27 cellular contexts compared by ENCODE assay signal in genomic region chr2:20852139-20852538, GRCh38.
"Had no signal": no experiment of that assay in that cellular context is flagged by ENCODE, and none has a peak within 500 bp of the region (broad histone marks: within the 10 kb centered on the region; RNA-seq: fewer than 3 reads in every experiment).

No MANE protein-coding gene starts in this region.

- H3K27ac ChIP-seq: adrenal gland, body of pancreas had no signal

- H3K27me3 ChIP-seq: adrenal gland, body of pancreas had no signal

- DNase-seq: activated CD4-positive, alpha-beta memory T cell treated with anti-CD3 and anti-CD28 coated beads for 36 hours; activated CD4-positive, alpha-beta T cell treated with anti-CD3 and anti-CD28 coated beads for 36 hours; activated CD4-positive, alpha-beta T cell treated with anti-CD3 and anti-CD28 coated beads, Interleukin-2, amount 10 ng/mL, durations not matched to agents 24 days and 14 days; activated CD4-positive, CD25-positive, alpha-beta regulatory T cell; activated CD4-positive, CD25-positive, alpha-beta regulatory T cell treated with anti-CD3 and anti-CD28 coated beads, Interleukin-2, amount 50 U/mL, for 72 hours; activated CD8-positive, alpha-beta memory T cell treated with anti-CD3 and anti-CD28 coated beads, Interleukin-2, amount 10 ng/mL, durations not matched to agents 7 days and 5 days; activated CD8-positive, alpha-beta memory T cell treated with anti-CD3 and anti-CD28 coated beads, Interleukin-2, amount 50 U/mL, for 4 hours; activated CD8-positive, alpha-beta T cell treated with anti-CD3 and anti-CD28 coated beads, Interleukin-2, amount 10 ng/mL, durations not matched to agents 7 days and 5 days; activated effector memory CD4-positive, alpha-beta T cell treated with anti-CD3 and anti-CD28 coated beads, Interleukin-2, amount 50 U/mL, for 16 hours; activated naive CD4-positive, alpha-beta T cell treated with anti-CD3 and anti-CD28 coated beads for 36 hours; activated naive CD8-positive, alpha-beta T cell treated with anti-CD3 and anti-CD28 coated beads for 36 hours; activated naive CD8-positive, alpha-beta T cell treated with anti-CD3 and anti-CD28 coated beads, Interleukin-2, amount 50 U/mL, for 24 hours; activated T-cell treated with anti-CD3 and anti-CD28 coated beads, Interleukin-2, amount 50 U/mL, for 1 hour; activated T-cell treated with anti-CD3 and anti-CD28 coated beads, Interleukin-2, amount 50 U/mL, for 48 hours; adrenal gland; amygdala; aorta; body of pancreas; caudate nucleus; cortex of kidney; dermis blood vessel endothelial cell; effector CD4-positive, alpha-beta T cell; effector memory CD8-positive, alpha-beta T cell; foreskin fibroblast; head of caudate nucleus; hippocampal formation; T1000 had no signal

- H3K4me1 ChIP-seq: adrenal gland, body of pancreas had no signal

- H3K4me3 ChIP-seq: adrenal gland, body of pancreas had no signal

- H3K9me3 ChIP-seq: adrenal gland, body of pancreas had no signal

- H3K36me3 ChIP-seq: adrenal gland had no signal
